14 cellular contexts compared by ENCODE assay signal in the genomic region with DNA sequence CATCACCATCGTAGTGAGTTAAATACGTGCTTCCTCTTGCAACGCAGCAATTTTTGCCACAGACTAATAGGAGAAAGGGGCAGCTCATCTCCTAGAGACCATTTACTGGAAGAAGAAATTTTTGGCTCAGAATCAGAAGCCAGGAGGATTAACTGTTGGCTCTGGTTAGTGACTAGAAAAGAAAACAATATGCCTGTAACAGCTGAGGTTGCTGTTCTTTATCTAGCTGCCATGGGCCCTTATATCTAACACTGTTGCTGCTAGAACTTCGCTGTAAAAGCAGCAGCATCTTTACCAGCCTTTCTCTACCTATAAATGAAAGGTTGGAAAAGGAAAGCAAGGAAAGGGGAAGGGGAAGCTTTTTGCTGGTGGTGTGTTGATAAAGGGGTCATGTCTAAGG.
A peak's percentile ranks its signal among the peaks of the same experiment; 100 is the strongest.
DNase-seq lines count a peak whose midpoint lies in the region; FAIRE-seq and TF ChIP-seq lines count a peak whose summit lies in the region.
"Had no signal": no experiment of that assay in that cellular context is flagged by ENCODE, and none has a peak within 500 bp of the region (broad histone marks: within the 10 kb centered on the region; RNA-seq: fewer than 3 reads in every experiment).

No MANE protein-coding gene starts in this region.

- no TSS peak for BruUV-seq in A673 (replicated peaks; lab: Mats Ljungman, UMichigan)

- no peak overlapping the region for H3K4me3 ChIP-seq in A673 (ENCODE audit: low read depth, low read length, poor library complexity, severe bottlenecking)
- H3K4me3 ChIP-seq in astrocyte (ENCODE audit: insufficient read depth, low read depth, low read length) = no peak overlapping the region
- no peak overlapping the region for H3K4me3 ChIP-seq in hepatocyte
- H3K4me3 ChIP-seq in uterus = no peak overlapping the region
- H3K4me3 ChIP-seq: dorsolateral prefrontal cortex, left ventricle myocardium inferior had no signal

- no peak overlapping the region for H3K9ac ChIP-seq in astrocyte (ENCODE audit: low read length)

- H4K20me1 ChIP-seq in astrocyte (ENCODE audit: insufficient read depth, low read length) = no peaks in the 10 kb centered on the region
- no peaks in the 10 kb centered on the region for H4K20me1 ChIP-seq in hepatocyte (ENCODE audit: insufficient read depth, poor library complexity, severe bottlenecking)

- H3K9me3 ChIP-seq in A673 (ENCODE audit: low read depth, low read length, poor library complexity, severe bottlenecking) = no peaks in the 10 kb centered on the region
- no peaks in the 10 kb centered on the region for H3K9me3 ChIP-seq in astrocyte (ENCODE audit: insufficient read depth, low read depth, low read length)
- H3K9me3 ChIP-seq in hepatocyte (ENCODE audit: low read depth) = no peaks in the 10 kb centered on the region
- H3K9me3 ChIP-seq in uterus = no peaks in the 10 kb centered on the region

- peaks cover 4% of the 10 kb centered on the region for H3K4me1 ChIP-seq in A673 (ENCODE audit: insufficient read depth, low read length, poor library complexity, severe bottlenecking)
- H3K4me1 ChIP-seq in astrocyte (ENCODE audit: insufficient read depth, low read length) = peaks cover 8% of the 10 kb centered on the region
- no peaks in the 10 kb centered on the region for H3K4me1 ChIP-seq in hepatocyte (ENCODE audit: insufficient read depth)
- peaks cover 0 to 4% of the 10 kb centered on the region in 2 donors for H3K4me1 ChIP-seq in uterus

- H3K27me3 ChIP-seq in A673 (replicated peaks; ENCODE audit: insufficient read depth, low read depth, low read length, poor library complexity) (no peaks in the 10 kb centered on the region), astrocyte (ENCODE audit: insufficient read depth, low read length) (no peaks in the 10 kb centered on the region), hepatocyte (no peaks in the 10 kb centered on the region), uterus (no peaks in the 10 kb centered on the region)
- H3K27me3 ChIP-seq: dorsolateral prefrontal cortex had no signal

- H3K36me3 ChIP-seq in A673 (ENCODE audit: insufficient read depth, low read length, poor library complexity, severe bottlenecking) = peaks cover 6% of the 10 kb centered on the region
- H3K36me3 ChIP-seq in astrocyte (ENCODE audit: insufficient read depth, low read length) = no peaks in the 10 kb centered on the region
- H3K36me3 ChIP-seq in hepatocyte (replicated peaks; ENCODE audit: insufficient read depth, low read depth) = no peaks in the 10 kb centered on the region
- H3K36me3 ChIP-seq in uterus = peaks cover 0 to 5% of the 10 kb centered on the region in 2 donors

- H3K27me3 Mint-ChIP-seq in astrocyte (ENCODE audit: low read depth, unreplicated experiment) = no peaks in the 10 kb centered on the region
- H3K27me3 Mint-ChIP-seq: activated naive CD8-positive, alpha-beta T cell treated with anti-CD3 and anti-CD28 coated beads, Interleukin-2, amount 50 U/mL, for 24 hours had no signal

- no peaks in the 10 kb centered on the region for H3K9me3 Mint-ChIP-seq in astrocyte (ENCODE audit: unreplicated experiment)
- H3K9me3 Mint-ChIP-seq: activated naive CD8-positive, alpha-beta T cell treated with anti-CD3 and anti-CD28 coated beads, Interleukin-2, amount 50 U/mL, for 24 hours; stimulated activated effector memory CD8-positive, alpha-beta T cell treated with anti-CD3 and anti-CD28 coated beads, Interleukin-12 subunit alpha, Interleukin-12 subunit beta, amount 100 ng/mL, for 72 hours had no signal

- peak overlapping the region; percentile 15 for H3K4me2 ChIP-seq in astrocyte (ENCODE audit: low read length)
- H3K4me2 ChIP-seq in hepatocyte = peak overlapping the region; percentile 16

- no peaks in the 10 kb centered on the region for H3K9me2 ChIP-seq in hepatocyte (replicated peaks; ENCODE audit: insufficient read depth)

- H3K4me3 Mint-ChIP-seq in astrocyte (ENCODE audit: unreplicated experiment) = no peak overlapping the region
- H3K4me3 Mint-ChIP-seq: activated naive CD8-positive, alpha-beta T cell treated with anti-CD3 and anti-CD28 coated beads, Interleukin-2, amount 50 U/mL, for 24 hours; stimulated activated effector memory CD8-positive, alpha-beta T cell treated with anti-CD3 and anti-CD28 coated beads, Interleukin-12 subunit alpha, Interleukin-12 subunit beta, amount 100 ng/mL, for 72 hours had no signal

- DNase-seq in A673 (ENCODE audit: low spot score) (peak; percentile 60), NCI-H1417 treated with DMSO at 0.1 percent for 48 hours (lab: John Stamatoyannopoulos, UW) (peak; percentile 55), astrocyte (ENCODE audit: low read depth) (peak; percentile 42), hepatocyte (ENCODE audit: low spot score) (peak; percentile 30), posterior vena cava (ENCODE audit: low spot score) (no peak), SK-N-DZ (ENCODE audit: low spot score) (no peak), occipital lobe (lab: John Stamatoyannopoulos, UW) (no peak), uterus (no peak)
- DNase-seq: activated naive CD8-positive, alpha-beta T cell treated with anti-CD3 and anti-CD28 coated beads, Interleukin-2, amount 50 U/mL, for 24 hours; left ventricle myocardium inferior; nucleus accumbens had no signal

- no peak overlapping the region for H3K27ac Mint-ChIP-seq in astrocyte (ENCODE audit: unreplicated experiment)
- H3K27ac Mint-ChIP-seq: activated naive CD8-positive, alpha-beta T cell treated with anti-CD3 and anti-CD28 coated beads, Interleukin-2, amount 50 U/mL, for 24 hours; stimulated activated effector memory CD8-positive, alpha-beta T cell treated with anti-CD3 and anti-CD28 coated beads, Interleukin-12 subunit alpha, Interleukin-12 subunit beta, amount 100 ng/mL, for 72 hours had no signal

- POLR2A ChIA-PET in A673 (lab: Charles Lee; ENCODE audit: low non-redundant PET) = interaction anchor here (0.6 kb wide), 1 partner anchor 66 kb away, joined by 4 read pairs; no protein-coding TSS in a partner anchor

- H3K27ac ChIP-seq in A673 (ENCODE audit: low read depth, low read length, poor library complexity, severe bottlenecking) = no peak overlapping the region
- no peak overlapping the region for H3K27ac ChIP-seq in astrocyte (ENCODE audit: low read depth, low read length)
- no peak overlapping the region for H3K27ac ChIP-seq in hepatocyte
- peak overlapping the region in 1 of 2 donors; percentile 47 for H3K27ac ChIP-seq in uterus
- H3K27ac ChIP-seq: HL-60, left ventricle myocardium inferior had no signal

- H2AFZ ChIP-seq in astrocyte (ENCODE audit: low read depth, low read length) = no peak overlapping the region
- H2AFZ ChIP-seq in hepatocyte = no peak overlapping the region

- FAIRE-seq in astrocyte (lab: Jason Lieb, UNC) = no peak

- H3K36me3 Mint-ChIP-seq in astrocyte (ENCODE audit: low read depth, unreplicated experiment) = peaks cover 4% of the 10 kb centered on the region

- intact Hi-C loops in A673 (cut with micrococcal nuclease; ENCODE audit: unreplicated experiment) (no loop called here), posterior vena cava (cut with DNase I) (no loop called here), uterus (cut with DNase I; ENCODE audit: low total_unique reads) (no loop called here)

- H3K79me2 ChIP-seq in astrocyte (ENCODE audit: insufficient read depth, low read length) (no peaks in the 10 kb centered on the region), hepatocyte (no peaks in the 10 kb centered on the region)

- CTCF ChIA-PET in A673 (lab: Charles Lee) = no interaction called here

- TF ChIP-seq POLR2A in uterus (IDR thresholded peaks at IDR 0.05) = no peak

- whole genome bisulfite sequencing in hepatocyte (ENCODE audit: low lambda C conversion rate, missing lambda C conversion rate) = 50% methylated on average over 4 of the region's 4 CpGs

- H3K4me1 Mint-ChIP-seq in astrocyte (ENCODE audit: low read depth, unreplicated experiment) = peaks cover 3% of the 10 kb centered on the region
- H3K4me1 Mint-ChIP-seq: activated naive CD8-positive, alpha-beta T cell treated with anti-CD3 and anti-CD28 coated beads, Interleukin-2, amount 50 U/mL, for 24 hours; stimulated activated effector memory CD8-positive, alpha-beta T cell treated with anti-CD3 and anti-CD28 coated beads, Interleukin-12 subunit alpha, Interleukin-12 subunit beta, amount 100 ng/mL, for 72 hours had no signal

- TF ChIP-seq CTCF in A673 (conservative IDR thresholded peaks at IDR 0.05; ENCODE audit: low read depth, low read length) = no peak
- no peak for TF ChIP-seq CTCF in astrocyte (IDR thresholded peaks at IDR 0.05; ENCODE audit: insufficient read depth, low read depth, low read length)
- no peak for TF ChIP-seq CTCF in hepatocyte (IDR thresholded peaks at IDR 0.05; ENCODE audit: poor library complexity)
- no peak for TF ChIP-seq CTCF in uterus (IDR thresholded peaks at IDR 0.05)

Comparison
In these comparisons a context has a peak if more than half of its experiments do, and no peak if none do; other contexts are left out.
1. DNase-seq: peak in A673 (single experiment), NCI-H1417 treated with DMSO at 0.1 percent for 48 hours (single experiment), astrocyte (single experiment) and hepatocyte (single experiment); none in posterior vena cava (single experiment), SK-N-DZ (single experiment), occipital lobe (single experiment) and uterus (0 of 2).